Comparison of ENCODE assay signal across 1 cellular context in genomic region chr4:139632739-139633138, GRCh38.
A peak's percentile ranks its signal among the peaks of the same experiment; 100 is the strongest.
TF ChIP-seq lines count a peak whose summit lies in the region.

No MANE protein-coding gene starts in this region.

TF ChIP-seq in HepG2, 621 proteins besides CTCF, POLR2A, EP300 and RAD21:
- TF ChIP-seq TFE3 (CRISPR knock-in tag; IDR thresholded peaks at IDR 0.05) (0 out of 2 replicates have a peak, but pooled peaks have one; percentile 19), MLX (CRISPR knock-in tag; IDR thresholded peaks at IDR 0.05) (0 out of 2 replicates have a peak, but pooled peaks have one; percentile 42)
TF ChIP-seq in HepG2: peak in this region for 2; not testable (repeated sequence) for 619.
